12 cellular contexts compared by ENCODE assay signal in genomic region chr11:16905375-16905774, GRCh38.
"Had no signal": no experiment of that assay in that cellular context is flagged by ENCODE, and none has a peak within 500 bp of the region (broad histone marks: within the 10 kb centered on the region; RNA-seq: fewer than 3 reads in every experiment).

No MANE protein-coding gene starts in this region.

- H3K4me1 Mint-ChIP-seq: neural crest cell had no signal

- H3K27me3 ChIP-seq: colonic mucosa, tibial nerve had no signal

- H3K27ac ChIP-seq: colonic mucosa, tibial nerve had no signal

- H3K9me3 Mint-ChIP-seq: neural crest cell had no signal

- H3K4me3 ChIP-seq: colonic mucosa, tibial nerve had no signal

- H3K9me3 ChIP-seq: colonic mucosa, tibial nerve had no signal

- DNase-seq: activated CD4-positive, alpha-beta T cell treated with anti-CD3 and anti-CD28 coated beads, Interleukin-2, amount 50 U/mL, for 4 hours; activated T-cell treated with anti-CD3 and anti-CD28 coated beads, Interleukin-2, amount 50 U/mL, for 1 hour; colonic mucosa; effector CD4-positive, alpha-beta T cell; foreskin melanocyte; head of caudate nucleus; islet precursor cell; stimulated activated CD4-positive, alpha-beta T cell treated with anti-CD3 and anti-CD28 coated beads, Interleukin-2, amount 100 ng/mL, for 48 hours; SW 1271 had no signal

- H3K27ac Mint-ChIP-seq: T-helper 2 cell treated with Interferon-gamma antibody and Interleukin-4, amounts not matched to agents 5 μg/mL and 100 μg/mL, for 36 hours had no signal

- H3K4me3 Mint-ChIP-seq: neural crest cell; T-helper 2 cell treated with Interferon-gamma antibody and Interleukin-4, amounts not matched to agents 5 μg/mL and 100 μg/mL, for 36 hours had no signal

- H3K36me3 ChIP-seq: colonic mucosa, tibial nerve had no signal
